ENCODE assay signal across 9 cellular contexts in genomic region chr16:2968368-2968737, GRCh38. TPM values are rescaled to one million over a fixed set of nuclear protein-coding genes. Genes with fewer than 3 reads are reported as not detected.
DNase-seq lines count a peak whose midpoint lies in the region; ATAC-seq and TF ChIP-seq lines count a peak whose summit lies in the region.
"Had no signal": no experiment of that assay in that cellular context is flagged by ENCODE, and none has a peak within 500 bp of the region (broad histone marks: within the 10 kb centered on the region; RNA-seq: fewer than 3 reads in every experiment).

No MANE protein-coding gene starts in this region.

- POLR2A ChIA-PET in CD8-positive, alpha-beta memory T cell (lab: Charles Lee) = no interaction called here
- POLR2A ChIA-PET in naive thymus-derived CD4-positive, alpha-beta T cell (lab: Charles Lee) = interaction anchor here (4.0 kb wide), 1 partner anchor 14 kb away, joined by 17 read pairs; no protein-coding TSS in a partner anchor

- no peak for TF ChIP-seq POLR2A in thyroid gland (IDR thresholded peaks at IDR 0.05)

- DNase-seq in CD8-positive, alpha-beta memory T cell = no peak
- DNase-seq in activated naive CD8-positive, alpha-beta T cell treated with anti-CD3 and anti-CD28 coated beads for 36 hours = no peak
- no peak for DNase-seq in naive thymus-derived CD4-positive, alpha-beta T cell
- DNase-seq in kidney glomerular epithelial cell (lab: John Stamatoyannopoulos, UW) (no peak), thyroid gland (no peak), inferior parietal cortex (ENCODE audit: extremely low spot score) (no peak)

- no peaks in the 10 kb centered on the region for H3K36me3 ChIP-seq in CD8-positive, alpha-beta memory T cell (ENCODE audit: insufficient read depth, low read length)
- H3K36me3 ChIP-seq in KOPT-K1 (ENCODE audit: insufficient read depth, low read length) = peaks cover 28% of the 10 kb centered on the region
- H3K36me3 ChIP-seq in naive thymus-derived CD4-positive, alpha-beta T cell (ENCODE audit: control insufficient read depth in 2 of 3, insufficient read depth in 3 of 3, low read length in 3 of 3) = no peaks in the 10 kb centered on the region
- H3K36me3 ChIP-seq in thyroid gland = no peaks in the 10 kb centered on the region

- H3K27ac ChIP-seq in CD8-positive, alpha-beta memory T cell (ENCODE audit: low read depth, low read length) = no peak overlapping the region
- peak overlapping the region; percentile 89 for H3K27ac ChIP-seq in KOPT-K1 (ENCODE audit: low read depth, low read length, poor library complexity, severe bottlenecking)
- no peak overlapping the region for H3K27ac ChIP-seq in naive thymus-derived CD4-positive, alpha-beta T cell (ENCODE audit: low read depth, low read length)
- no peak overlapping the region for H3K27ac ChIP-seq in thyroid gland

- intact Hi-C loops in naive thymus-derived CD4-positive, alpha-beta T cell (cut with micrococcal nuclease) = loop anchor here in 1 of 2 donors (2.0 kb wide), 1 partner anchor 34 kb away; no protein-coding TSS in a partner anchor
- intact Hi-C loops in thyroid gland (cut with DNase I) = no loop called here

- H3K27ac Mint-ChIP-seq in CD8-positive, alpha-beta memory T cell = peak overlapping the region in 2 of 8 donors; percentile 48 to 56
- H3K27ac Mint-ChIP-seq in activated naive CD8-positive, alpha-beta T cell treated with anti-CD3 and anti-CD28 coated beads for 36 hours = no peak overlapping the region
- no peak overlapping the region for H3K27ac Mint-ChIP-seq in naive thymus-derived CD4-positive, alpha-beta T cell

- H3K4me1 Mint-ChIP-seq in CD8-positive, alpha-beta memory T cell = peaks cover 14 to 49% (median 15%) of the 10 kb centered on the region in 3 donors
- peaks cover 26% of the 10 kb centered on the region for H3K4me1 Mint-ChIP-seq in activated naive CD8-positive, alpha-beta T cell treated with anti-CD3 and anti-CD28 coated beads for 36 hours
- H3K4me1 Mint-ChIP-seq in naive thymus-derived CD4-positive, alpha-beta T cell = peaks cover 10 to 32% (median 25%) of the 10 kb centered on the region in 7 donors

- peak overlapping the region; percentile 67 to 88 (median 73) for H3K4me3 Mint-ChIP-seq in CD8-positive, alpha-beta memory T cell
- peak overlapping the region; percentile 72 for H3K4me3 Mint-ChIP-seq in activated naive CD8-positive, alpha-beta T cell treated with anti-CD3 and anti-CD28 coated beads for 36 hours
- peak overlapping the region; percentile 59 to 80 (median 75) for H3K4me3 Mint-ChIP-seq in naive thymus-derived CD4-positive, alpha-beta T cell

- peaks cover 41% of the 10 kb centered on the region for H3K4me1 ChIP-seq in CD8-positive, alpha-beta memory T cell (ENCODE audit: insufficient read depth, low read length)
- peaks cover 19 to 32% of the 10 kb centered on the region in 2 donors for H3K4me1 ChIP-seq in naive thymus-derived CD4-positive, alpha-beta T cell (ENCODE audit: control insufficient read depth in 2 of 2, insufficient read depth in 2 of 2, low read length in 2 of 2)
- peaks cover 44 to 61% of the 10 kb centered on the region in 2 donors for H3K4me1 ChIP-seq in thyroid gland

- H3K36me3 Mint-ChIP-seq in CD8-positive, alpha-beta memory T cell = no peaks in the 10 kb centered on the region
- peaks cover 20% of the 10 kb centered on the region for H3K36me3 Mint-ChIP-seq in activated naive CD8-positive, alpha-beta T cell treated with anti-CD3 and anti-CD28 coated beads for 36 hours
- peaks cover 0 to 1% (median 0%) of the 10 kb centered on the region in 5 donors for H3K36me3 Mint-ChIP-seq in naive thymus-derived CD4-positive, alpha-beta T cell

- H3K9me3 Mint-ChIP-seq in CD8-positive, alpha-beta memory T cell = no peaks in the 10 kb centered on the region
- H3K9me3 Mint-ChIP-seq in activated naive CD8-positive, alpha-beta T cell treated with anti-CD3 and anti-CD28 coated beads for 36 hours = no peaks in the 10 kb centered on the region
- H3K9me3 Mint-ChIP-seq in naive thymus-derived CD4-positive, alpha-beta T cell = peaks cover 0 to 3% (median 0%) of the 10 kb centered on the region in 11 donors

- H3K4me3 ChIP-seq in CD8-positive, alpha-beta memory T cell (ENCODE audit: low read length) = peak overlapping the region; percentile 71
- peak overlapping the region; percentile 64 for H3K4me3 ChIP-seq in naive thymus-derived CD4-positive, alpha-beta T cell (ENCODE audit: low read length)
- H3K4me3 ChIP-seq in thyroid gland (replicated peaks in 1 of 3) = peak overlapping the region in 1 of 3 donors; percentile 55

- H3K27me3 Mint-ChIP-seq in CD8-positive, alpha-beta memory T cell = peaks cover 14 to 29% of the 10 kb centered on the region in 2 donors
- H3K27me3 Mint-ChIP-seq in activated naive CD8-positive, alpha-beta T cell treated with anti-CD3 and anti-CD28 coated beads for 36 hours = peaks cover 44% of the 10 kb centered on the region
- H3K27me3 Mint-ChIP-seq in naive thymus-derived CD4-positive, alpha-beta T cell = peaks cover 10 to 31% (median 16%) of the 10 kb centered on the region in 5 donors

- CTCF ChIA-PET in CD8-positive, alpha-beta memory T cell (lab: Charles Lee) = no interaction called here
- CTCF ChIA-PET in naive thymus-derived CD4-positive, alpha-beta T cell (lab: Charles Lee) = no interaction called here

- peaks cover 40% of the 10 kb centered on the region for H3K27me3 ChIP-seq in CD8-positive, alpha-beta memory T cell (ENCODE audit: insufficient read depth, low read length, poor library complexity, severe bottlenecking)
- peaks cover 0 to 28% of the 10 kb centered on the region in 2 donors for H3K27me3 ChIP-seq in naive thymus-derived CD4-positive, alpha-beta T cell (ENCODE audit: control insufficient read depth in 2 of 2, insufficient read depth in 2 of 2, low read length in 2 of 2)
- H3K27me3 ChIP-seq in thyroid gland = peaks cover 38% of the 10 kb centered on the region

- no peak for ATAC-seq in naive thymus-derived CD4-positive, alpha-beta T cell
- ATAC-seq in GM18861 (IDR thresholded peaks at IDR 0.05; ENCODE audit: unreplicated experiment) = no peak

- 15 to 29% methylated on average over 17 to 18 of the region's 18 CpGs for WGBS in thyroid gland, 2 donors

- TF ChIP-seq CTCF in thyroid gland (IDR thresholded peaks at IDR 0.05) = no peak

- no peaks in the 10 kb centered on the region for H3K9me3 ChIP-seq in CD8-positive, alpha-beta memory T cell (ENCODE audit: low read length)
- H3K9me3 ChIP-seq in KOPT-K1 (ENCODE audit: insufficient read depth, low read length, poor library complexity, severe bottlenecking) (no peaks in the 10 kb centered on the region), thyroid gland (no peaks in the 10 kb centered on the region)
- no peaks in the 10 kb centered on the region for H3K9me3 ChIP-seq in naive thymus-derived CD4-positive, alpha-beta T cell (ENCODE audit: control insufficient read depth in 2 of 3, low read length in 3 of 3)

RNA-seq across cellular contexts. Expression of gene PAQR4, which starts 0.8 kb away (rescaled TPM):
- total RNA-seq in CD8-positive, alpha-beta memory T cell = 10 to 100 TPM; 38.7 to 39.0 TPM
- polyA plus RNA-seq in CD8-positive, alpha-beta memory T cell = 1.5 TPM
- 10 to 100 TPM; 29.5 to 31.0 TPM for total RNA-seq in activated naive CD8-positive, alpha-beta T cell treated with anti-CD3 and anti-CD28 coated beads for 36 hours
- total RNA-seq in naive thymus-derived CD4-positive, alpha-beta T cell = 10 to 100 TPM in 1 of 5 experiments, 1 to 10 TPM in 1, under 1 TPM in 3; 0.40 to 39.4 (median 0.79) TPM
- polyA plus RNA-seq in naive thymus-derived CD4-positive, alpha-beta T cell = under 1 TPM in 1 of 2 donors, not detected in 1; 0.54 TPM
- 1 to 10 TPM; 2.8 to 5.6 (median 3.3) TPM for total RNA-seq in thyroid gland

RNA-seq across cellular contexts. Expression of gene KREMEN2, which starts 4.3 kb away (rescaled TPM):
- total RNA-seq in CD8-positive, alpha-beta memory T cell = not detected
- not detected for polyA plus RNA-seq in CD8-positive, alpha-beta memory T cell
- not detected for total RNA-seq in activated naive CD8-positive, alpha-beta T cell treated with anti-CD3 and anti-CD28 coated beads for 36 hours
- not detected for total RNA-seq in naive thymus-derived CD4-positive, alpha-beta T cell
- not detected for polyA plus RNA-seq in naive thymus-derived CD4-positive, alpha-beta T cell
- not detected for total RNA-seq in thyroid gland

RNA-seq across cellular contexts. Expression of gene PKMYT1, which starts 11.9 kb away (rescaled TPM):
- total RNA-seq in CD8-positive, alpha-beta memory T cell = 100 to 1,000 TPM; 103 to 112 TPM
- polyA plus RNA-seq in CD8-positive, alpha-beta memory T cell = 0.18 TPM
- total RNA-seq in activated naive CD8-positive, alpha-beta T cell treated with anti-CD3 and anti-CD28 coated beads for 36 hours = 100 to 1,000 TPM; 144 to 145 TPM
- total RNA-seq in naive thymus-derived CD4-positive, alpha-beta T cell = 10 to 100 TPM in 1 of 5 experiments, under 1 TPM in 1, not detected in 3; 0.93 to 89.1 TPM
- not detected for polyA plus RNA-seq in naive thymus-derived CD4-positive, alpha-beta T cell
- total RNA-seq in thyroid gland = under 1 TPM in 2 of 4 donors, not detected in 2; 0.81 to 0.88 TPM

RNA-seq across cellular contexts. Expression of gene CLDN9, which starts 44.4 kb away (rescaled TPM):
- total RNA-seq in CD8-positive, alpha-beta memory T cell = not detected
- polyA plus RNA-seq in CD8-positive, alpha-beta memory T cell = not detected
- total RNA-seq in activated naive CD8-positive, alpha-beta T cell treated with anti-CD3 and anti-CD28 coated beads for 36 hours = not detected
- total RNA-seq in naive thymus-derived CD4-positive, alpha-beta T cell = under 1 TPM in 2 of 5 experiments, not detected in 3; 0.15 to 0.37 TPM
- not detected for polyA plus RNA-seq in naive thymus-derived CD4-positive, alpha-beta T cell
- total RNA-seq in thyroid gland = under 1 TPM in 1 of 4 donors, not detected in 3; 0.33 TPM
- total RNA-seq: temporal lobe had no signal

RNA-seq across cellular contexts. Expression of gene CLDN6, which starts 49.6 kb away (rescaled TPM):
- total RNA-seq in CD8-positive, alpha-beta memory T cell = not detected
- not detected for polyA plus RNA-seq in CD8-positive, alpha-beta memory T cell
- total RNA-seq in activated naive CD8-positive, alpha-beta T cell treated with anti-CD3 and anti-CD28 coated beads for 36 hours = not detected
- total RNA-seq in naive thymus-derived CD4-positive, alpha-beta T cell = not detected
- not detected for polyA plus RNA-seq in naive thymus-derived CD4-positive, alpha-beta T cell
- not detected for total RNA-seq in thyroid gland
